Comparison of ENCODE assay signal across 8 cellular contexts in genomic region chr2:144430722-144431163, GRCh38.
A peak's percentile ranks its signal among the peaks of the same experiment; 100 is the strongest.
DNase-seq lines count a peak whose midpoint lies in the region; ATAC-seq and TF ChIP-seq lines count a peak whose summit lies in the region.

No MANE protein-coding gene starts in this region.

- intact Hi-C loops in spleen (cut with DNase I; ENCODE audit: low total_unique reads), result no loop called here

- DNase-seq in GM10266 (ENCODE audit: extremely low spot score) (peak; percentile 54), fibroblast of pulmonary artery (ENCODE audit: low read depth) (peak; percentile 63), spleen (no peak), T1000 (lab: John Stamatoyannopoulos, UW) (no peak)
- DNase-seq in activated CD4-positive, alpha-beta T cell treated with anti-CD3 and anti-CD28 coated beads for 1 hour, result no peak

- H3K4me1 ChIP-seq in HUES64 (ENCODE audit: insufficient read depth, low read length) (peaks cover 38% of the 10 kb centered on the region), spleen (peaks cover 36 to 100% (median 85%) of the 10 kb centered on the region in 6 donors)

- H3K27ac ChIP-seq in HUES64 (ENCODE audit: low read depth, low read length) (peak overlapping the region; percentile 38; the same call in 1 of the 2 replicates), spleen (peak overlapping the region; percentile 24 to 84 (median 69))

- WGBS in HUES64, result 84% methylated on average over 8 of the region's 8 CpGs
- 51 to 65% (median 60%) methylated on average over 8 of the region's 8 CpGs for WGBS in spleen, 5 donors

- H3K36me3 ChIP-seq in HUES64 (ENCODE audit: insufficient read depth, low read length) (no peaks in the 10 kb centered on the region; the same call in 1 of the 2 replicates), spleen (peaks cover 0 to 43% (median 8%) of the 10 kb centered on the region in 6 donors)

- H3K9ac ChIP-seq in HUES64 (ENCODE audit: low read depth, low read length), result no peak overlapping the region

- H3K4me3 ChIP-seq in HUES64 (ENCODE audit: low read length) (no peak overlapping the region), fibroblast of pulmonary artery (replicated peaks; ENCODE audit: low read depth, low read length) (no peak overlapping the region), spleen (peak overlapping the region in 2 of 8 donors; percentile 15 to 48)

- no peak for TF ChIP-seq POLR2A in spleen (IDR thresholded peaks at IDR 0.05)

- peak; percentile 75 for ATAC-seq in GM21528 (IDR thresholded peaks at IDR 0.05; ENCODE audit: low FRiP score, unreplicated experiment)
- no peak for ATAC-seq in HG02970 (IDR thresholded peaks at IDR 0.05; ENCODE audit: low FRiP score, unreplicated experiment)

- H3K9me3 ChIP-seq in HUES64 (ENCODE audit: insufficient read depth, low read depth, low read length), result no peaks in the 10 kb centered on the region
- no peaks in the 10 kb centered on the region for H3K9me3 ChIP-seq in spleen

- TF ChIP-seq CTCF in GM10266 (IDR thresholded peaks at IDR 0.05; ENCODE audit: control insufficient read depth, insufficient read depth, low read depth, missing control alignments) (no peak), fibroblast of pulmonary artery (IDR thresholded peaks at IDR 0.05; ENCODE audit: low read length, missing control alignments) (no peak), spleen (IDR thresholded peaks at IDR 0.05 in 8 of 11, conservative IDR thresholded peaks at IDR 0.05 in 3 of 11) (no peak)

- H3K27me3 ChIP-seq in HUES64 (ENCODE audit: insufficient read depth, low read length) (no peaks in the 10 kb centered on the region), spleen (replicated peaks in 1 of 7) (no peaks in the 10 kb centered on the region)

Comparison
In these comparisons a context has a peak if more than half of its experiments do, and no peak if none do; other contexts are left out.
1. DNase-seq: peak in GM10266 (single experiment) and fibroblast of pulmonary artery (single experiment); none in spleen (single experiment), T1000 (single experiment) and activated CD4-positive, alpha-beta T cell treated with anti-CD3 and anti-CD28 coated beads for 1 hour (single experiment).